8 cellular contexts compared by ENCODE assay signal in genomic region chr2:105398522-105399206, GRCh38. TPM values are rescaled to one million over a fixed set of nuclear protein-coding genes. Genes with fewer than 3 reads are reported as not detected.
DNase-seq lines count a peak whose midpoint lies in the region; ATAC-seq and TF ChIP-seq lines count a peak whose summit lies in the region.

Gene FHL2 (minus strand): TSS chr2:105399051. CDS start chr2:105386516, 12,535 bp downstream.

- 1% methylated on average over 61 of the region's 61 CpGs for WGBS in thymus

- peak within 1 kb of the TSS; percentile 92 for H3K4me3 Mint-ChIP-seq in osteocyte (ENCODE audit: unreplicated experiment)

- peaks cover 49% of the 10 kb centered on the region for H3K4me1 Mint-ChIP-seq in osteocyte (ENCODE audit: unreplicated experiment)

- TF ChIP-seq CTCF in osteocyte (IDR thresholded peaks at IDR 0.05) = peak; percentile 56

- peak within 1 kb of the TSS; percentile 94 for H3K27ac Mint-ChIP-seq in osteocyte (ENCODE audit: unreplicated experiment)

- H3K36me3 ChIP-seq in SJSA1 (peaks cover 44% of the 10 kb centered on the region), thymus (ENCODE audit: control insufficient read depth, insufficient read depth) (peaks cover 5% of the 10 kb centered on the region)

- H3K4me1 ChIP-seq in SJSA1 (replicated peaks) (peaks cover 54% of the 10 kb centered on the region), thymus (ENCODE audit: control insufficient read depth, insufficient read depth, low read length) (peaks cover 11% of the 10 kb centered on the region)

- peak within 1 kb of the TSS; percentile 92 for H3K27ac ChIP-seq in SJSA1
- peak within 1 kb of the TSS; percentile 80 for H3K27ac ChIP-seq in thymus (ENCODE audit: low read depth)

- ATAC-seq in GM21381 (IDR thresholded peaks at IDR 0.05; ENCODE audit: unreplicated experiment) = peak; percentile 100

- H3K4me3 ChIP-seq in SJSA1 (peak within 1 kb of the TSS; percentile 92), thymus (ENCODE audit: low read length) (peak within 1 kb of the TSS; percentile 95)

- no peaks in the 10 kb centered on the region for H3K27me3 ChIP-seq in SJSA1 (replicated peaks)
- H3K27me3 ChIP-seq in thymus (ENCODE audit: control insufficient read depth, insufficient read depth) = no peaks in the 10 kb centered on the region

- no peaks in the 10 kb centered on the region for H3K9me3 Mint-ChIP-seq in osteocyte (ENCODE audit: unreplicated experiment)

- H3K27me3 Mint-ChIP-seq in osteocyte (ENCODE audit: unreplicated experiment) = no peaks in the 10 kb centered on the region

- H3K36me3 Mint-ChIP-seq in osteocyte (ENCODE audit: unreplicated experiment) = peaks cover 22% of the 10 kb centered on the region

- DNase-seq in DMS114 treated with DMSO at 0.1 percent for 48 hours (lab: John Stamatoyannopoulos, UW; ENCODE audit: unreplicated experiment) = peak; percentile 23
- peak in 70 of 76 experiments; percentile 3 to 83 (median 54) for DNase-seq in HUDEP-2 (lab: John Stamatoyannopoulos, UW; ENCODE audit: unreplicated experiment in 76 of 76)
- DNase-seq in SJSA1 (ENCODE audit: low read depth in 1 of 2, low spot score in 2 of 2) = peak; percentile 77 to 83
- DNase-seq in activated naive CD4-positive, alpha-beta T cell treated with Interleukin-2 at 50 U/mL for 16 hours = peak; percentile 72
- peak; percentile 67 for DNase-seq in germinal center (ENCODE audit: low spot score)
- DNase-seq in osteocyte (ENCODE audit: extremely low spot score, unreplicated experiment) = peak; percentile 91

- H3K9me3 ChIP-seq in SJSA1 (replicated peaks) (no peaks in the 10 kb centered on the region; the same call in 1 of the 2 replicates), thymus (ENCODE audit: control insufficient read depth) (no peaks in the 10 kb centered on the region)

RNA-seq across cellular contexts. Expression of gene FHL2, which starts in this region (rescaled TPM):
- 156 and 190 TPM in 2 replicates for total RNA-seq in SJSA1 (2014; rRNA removed; shearing (Covaris generic))
- 76.8 and 78.7 TPM in 2 replicates for total RNA-seq in osteocyte
- 49.2 TPM for polyA plus RNA-seq in thymus

Comparison
In these comparisons a context has a peak if more than half of its experiments do, and no peak if none do; other contexts are left out.
1. Peak in every context shown above with its lines: DNase-seq, ATAC-seq, H3K4me3 ChIP-seq and H3K27ac ChIP-seq.
2. DNase-seq: peak in every context shown above with its lines; median percentile 91 in osteocyte; 80 in SJSA1; 72 in activated naive CD4-positive, alpha-beta T cell treated with Interleukin-2 at 50 U/mL for 16 hours; 67 in germinal center; 54 in HUDEP-2; 23 in DMS114 treated with DMSO at 0.1 percent for 48 hours.